1 cellular context compared by ENCODE assay signal in genomic region chr17:47274319-47275069, GRCh38.
TF ChIP-seq lines count a peak whose summit lies in the region.

No MANE protein-coding gene starts in this region.

TF ChIP-seq in SK-N-SH treated with all-trans-retinoic acid at 6 μM for 48 hours, 23 proteins besides CTCF, POLR2A, EP300 and RAD21 (continued from another document):
- TF ChIP-seq PATZ1 (CRISPR knock-in tag; IDR thresholded peaks at IDR 0.05; ENCODE audit: borderline replicate concordance) = no peak
- TF ChIP-seq PPARA (CRISPR knock-in tag; IDR thresholded peaks at IDR 0.05; ENCODE audit: borderline replicate concordance) = no peak
- TF ChIP-seq GLIS3 (CRISPR knock-in tag; IDR thresholded peaks at IDR 0.05) = no peak
- TF ChIP-seq RARB (CRISPR knock-in tag; IDR thresholded peaks at IDR 0.05) = no peak
- no peak for TF ChIP-seq ZNF8 (CRISPR knock-in tag; IDR thresholded peaks at IDR 0.05)
- TF ChIP-seq ZFP30 (CRISPR knock-in tag; IDR thresholded peaks at IDR 0.05) = no peak
- TF ChIP-seq SNAI2 (CRISPR knock-in tag; IDR thresholded peaks at IDR 0.05) = no peak
- TF ChIP-seq CSDC2 (CRISPR knock-in tag; IDR thresholded peaks at IDR 0.05) = no peak
- TF ChIP-seq CREB5 (CRISPR knock-in tag; IDR thresholded peaks at IDR 0.05; ENCODE audit: low read depth) = no peak
- TF ChIP-seq TSHZ2 (CRISPR knock-in tag; IDR thresholded peaks at IDR 0.05) = no peak
